Comparison of ENCODE assay signal across 8 cellular contexts in the genomic region with DNA sequence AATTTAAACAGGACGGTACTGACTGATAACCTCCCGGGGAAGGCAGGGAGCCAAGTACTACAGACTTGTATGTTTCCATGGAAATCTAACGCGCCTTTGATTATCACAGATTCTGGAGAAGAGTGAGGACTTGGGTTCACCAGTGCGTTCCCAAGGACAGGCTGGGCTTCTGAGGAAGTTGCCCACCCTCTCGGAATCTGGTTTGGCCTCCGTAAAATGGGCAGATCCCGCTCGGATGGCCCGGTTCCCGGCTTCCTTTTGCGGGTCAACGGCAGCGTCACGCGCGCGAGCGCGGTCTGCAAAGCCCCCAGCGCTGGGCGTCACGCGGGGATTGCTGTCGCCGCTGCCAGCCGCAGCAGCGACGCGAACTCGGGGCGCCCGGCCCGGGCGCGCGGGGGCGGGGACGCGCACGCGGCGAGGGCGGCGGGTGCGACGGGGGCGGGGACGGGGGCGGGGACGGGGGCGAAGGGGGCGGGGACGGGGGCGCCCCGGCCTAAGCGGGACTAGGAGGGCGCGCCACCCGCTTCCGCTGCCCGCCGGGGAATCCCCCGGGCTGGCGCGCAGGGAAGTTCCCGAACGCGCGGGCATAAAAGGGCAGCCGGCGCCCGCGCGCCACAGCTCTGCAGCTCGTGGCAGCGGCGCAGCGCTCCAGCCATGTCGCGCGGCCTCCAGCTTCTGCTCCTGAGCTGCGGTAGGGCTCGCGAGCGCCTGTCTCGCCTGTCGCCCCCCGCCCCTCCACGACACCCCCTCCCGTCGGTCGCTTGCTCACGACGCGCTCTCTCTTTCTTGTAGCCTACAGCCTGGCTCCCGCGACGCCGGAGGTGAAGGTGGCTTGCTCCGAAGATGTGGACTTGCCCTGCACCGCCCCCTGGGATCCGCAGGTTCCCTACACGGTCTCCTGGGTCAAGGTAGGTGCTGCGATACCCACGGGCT. TPM values are rescaled to one million over a fixed set of nuclear protein-coding genes. Genes with fewer than 3 reads are reported as not detected.
A peak's percentile ranks its signal among the peaks of the same experiment; 100 is the strongest.
DNase-seq lines count a peak whose midpoint lies in the region; ATAC-seq and TF ChIP-seq lines count a peak whose summit lies in the region.

A gene with protein sequence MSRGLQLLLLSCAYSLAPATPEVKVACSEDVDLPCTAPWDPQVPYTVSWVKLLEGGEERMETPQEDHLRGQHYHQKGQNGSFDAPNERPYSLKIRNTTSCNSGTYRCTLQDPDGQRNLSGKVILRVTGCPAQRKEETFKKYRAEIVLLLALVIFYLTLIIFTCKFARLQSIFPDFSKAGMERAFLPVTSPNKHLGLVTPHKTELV (plus strand): TSS at position 615 of the 933 bp plus-strand sequence. CDS start 40 bp downstream, at position 655.

- H3K36me3 ChIP-seq in CD4-positive, alpha-beta memory T cell (ENCODE audit: insufficient read depth, low read length): no peaks in the 10 kb centered on the region
- H3K36me3 ChIP-seq in Peyer's patch: no peaks in the 10 kb centered on the region

- ATAC-seq in GM19324 (IDR thresholded peaks at IDR 0.05; ENCODE audit: low FRiP score, unreplicated experiment): peak; percentile 83
- peak; percentile 65 for ATAC-seq in HG03521 (IDR thresholded peaks at IDR 0.05; ENCODE audit: unreplicated experiment)

- H3K36me3 Mint-ChIP-seq in CD4-positive, alpha-beta memory T cell: peaks cover 4 to 15% of the 10 kb centered on the region in 2 donors
- peaks cover 36% of the 10 kb centered on the region for H3K36me3 Mint-ChIP-seq in activated T-helper 1 cell treated with anti-CD3 and anti-CD28 coated beads, Interleukin-12 subunit alpha, Interleukin-12 subunit beta, Interleukin-2, Interleukin-4 antibody, amounts not matched to agents 30 ng/mL and 10 ng/mL and 1 ng/mL, durations not matched to agents 14 hours and 24 hours and 36 hours (ENCODE audit: low read depth)
- H3K36me3 Mint-ChIP-seq in neural crest cell (ENCODE audit: low read depth): peaks cover 3% of the 10 kb centered on the region

- H3K9me3 ChIP-seq in CD4-positive, alpha-beta memory T cell (ENCODE audit: control insufficient read depth in 1 of 2, low read length in 2 of 2): no peaks in the 10 kb centered on the region
- no peaks in the 10 kb centered on the region for H3K9me3 ChIP-seq in Peyer's patch

- peak within 1 kb of the TSS; percentile 80 to 93 for H3K4me3 ChIP-seq in CD4-positive, alpha-beta memory T cell (ENCODE audit: low read length in 2 of 2)
- peak within 1 kb of the TSS; percentile 60 to 72 (median 64) for H3K4me3 ChIP-seq in Peyer's patch
- peak within 1 kb of the TSS; percentile 69 for H3K4me3 ChIP-seq in fibroblast of the aortic adventitia (ENCODE audit: low read depth, low read length)

- H3K27me3 Mint-ChIP-seq in CD4-positive, alpha-beta memory T cell: no peaks in the 10 kb centered on the region
- peaks cover 36% of the 10 kb centered on the region for H3K27me3 Mint-ChIP-seq in activated T-helper 1 cell treated with anti-CD3 and anti-CD28 coated beads, Interleukin-12 subunit alpha, Interleukin-12 subunit beta, Interleukin-2, Interleukin-4 antibody, amounts not matched to agents 30 ng/mL and 10 ng/mL and 1 ng/mL, durations not matched to agents 14 hours and 24 hours and 36 hours (ENCODE audit: insufficient read depth)
- peaks cover 21% of the 10 kb centered on the region for H3K27me3 Mint-ChIP-seq in neural crest cell (ENCODE audit: low read depth)

- POLR2A ChIA-PET in CD4-positive, alpha-beta memory T cell (lab: Charles Lee; ENCODE audit: partially characterized antibody): interaction anchor here (1.1 to 2.2 kb wide), 5 partner anchors 9 to 789 kb away, joined by 3 to 15 read pairs (median 3); a partner anchor contains a TSS

- peak within 1 kb of the TSS; percentile 92 to 97 (median 96) for H3K27ac Mint-ChIP-seq in CD4-positive, alpha-beta memory T cell
- H3K27ac Mint-ChIP-seq in activated T-helper 1 cell treated with anti-CD3 and anti-CD28 coated beads, Interleukin-12 subunit alpha, Interleukin-12 subunit beta, Interleukin-2, Interleukin-4 antibody, amounts not matched to agents 30 ng/mL and 10 ng/mL and 1 ng/mL, durations not matched to agents 14 hours and 24 hours and 36 hours: peak within 1 kb of the TSS; percentile 83
- peak within 1 kb of the TSS; percentile 75 for H3K27ac Mint-ChIP-seq in neural crest cell (ENCODE audit: unreplicated experiment)

- no peak for TF ChIP-seq CTCF in Peyer's patch (IDR thresholded peaks at IDR 0.05)
- no peak for TF ChIP-seq CTCF in fibroblast of the aortic adventitia (IDR thresholded peaks at IDR 0.05; ENCODE audit: insufficient read depth, low read length)
- peak; percentile 38 for TF ChIP-seq CTCF in neural crest cell (conservative IDR thresholded peaks at IDR 0.05)

- H3K4me3 Mint-ChIP-seq in CD4-positive, alpha-beta memory T cell: peak within 1 kb of the TSS; percentile 88 to 98 (median 95)
- peak within 1 kb of the TSS; percentile 96 for H3K4me3 Mint-ChIP-seq in activated T-helper 1 cell treated with anti-CD3 and anti-CD28 coated beads, Interleukin-12 subunit alpha, Interleukin-12 subunit beta, Interleukin-2, Interleukin-4 antibody, amounts not matched to agents 30 ng/mL and 10 ng/mL and 1 ng/mL, durations not matched to agents 14 hours and 24 hours and 36 hours
- peak within 1 kb of the TSS; percentile 95 for H3K4me3 Mint-ChIP-seq in neural crest cell

- peak within 1 kb of the TSS; percentile 91 for H3K27ac ChIP-seq in CD4-positive, alpha-beta memory T cell (ENCODE audit: low read depth, low read length)
- H3K27ac ChIP-seq in Peyer's patch: peak within 1 kb of the TSS; percentile 11 to 85 (median 54)

- H3K4me1 ChIP-seq in CD4-positive, alpha-beta memory T cell (ENCODE audit: insufficient read depth, low read length): peaks cover 41% of the 10 kb centered on the region
- H3K4me1 ChIP-seq in Peyer's patch: peaks cover 0 to 8% (median 2%) of the 10 kb centered on the region in 4 donors

- no peaks in the 10 kb centered on the region for H3K27me3 ChIP-seq in CD4-positive, alpha-beta memory T cell (ENCODE audit: insufficient read depth, low read length)
- no peaks in the 10 kb centered on the region for H3K27me3 ChIP-seq in Peyer's patch

- H3K9me3 Mint-ChIP-seq in CD4-positive, alpha-beta memory T cell: no peaks in the 10 kb centered on the region
- no peaks in the 10 kb centered on the region for H3K9me3 Mint-ChIP-seq in activated T-helper 1 cell treated with anti-CD3 and anti-CD28 coated beads, Interleukin-12 subunit alpha, Interleukin-12 subunit beta, Interleukin-2, Interleukin-4 antibody, amounts not matched to agents 30 ng/mL and 10 ng/mL and 1 ng/mL, durations not matched to agents 14 hours and 24 hours and 36 hours
- peaks cover 3% of the 10 kb centered on the region for H3K9me3 Mint-ChIP-seq in neural crest cell

- CTCF ChIA-PET in CD4-positive, alpha-beta memory T cell (lab: Charles Lee; ENCODE audit: partially characterized antibody): interaction anchor here (0.6 kb wide), 1 partner anchor 570 kb away, joined by 3 read pairs; no protein-coding TSS in a partner anchor

- intact Hi-C loops in CD4-positive, alpha-beta memory T cell (cut with micrococcal nuclease): loop anchor here (1.0 to 5.0 kb wide), 4 partner anchors 43 to 1130 kb away; a partner anchor contains a TSS
- intact Hi-C loops in activated T-helper 1 cell treated with anti-CD3 and anti-CD28 coated beads, Interleukin-12 subunit alpha, Interleukin-12 subunit beta, Interleukin-2, Interleukin-4 antibody, amounts not matched to agents 30 ng/mL and 10 ng/mL and 1 ng/mL, durations not matched to agents 14 hours and 24 hours and 36 hours (cut with micrococcal nuclease): loop anchor here (1.0 to 10.0 kb wide), 5 partner anchors 8 to 1507 kb away; a partner anchor contains a TSS

- DNase-seq in CD4-positive, alpha-beta memory T cell: peak; percentile 85 to 91 (median 87)
- DNase-seq in Peyer's patch (peak; percentile 80 to 91 (median 81)), fibroblast of the aortic adventitia (ENCODE audit: low read depth) (peak; percentile 22), neural crest cell (ENCODE audit: low read depth, low spot score) (peak; percentile 28), stromal cell of bone marrow (ENCODE audit: low read depth) (peak; percentile 16)
- DNase-seq in activated T-helper 1 cell treated with anti-CD3 and anti-CD28 coated beads, Interleukin-12 subunit alpha, Interleukin-12 subunit beta, Interleukin-2, Interleukin-4 antibody, amounts not matched to agents 30 ng/mL and 10 ng/mL and 1 ng/mL, durations not matched to agents 14 hours and 24 hours and 36 hours (ENCODE audit: low spot score): peak; percentile 82

- H3K4me1 Mint-ChIP-seq in CD4-positive, alpha-beta memory T cell: peaks cover 29 to 53% (median 31%) of the 10 kb centered on the region in 4 donors
- peaks cover 46% of the 10 kb centered on the region for H3K4me1 Mint-ChIP-seq in activated T-helper 1 cell treated with anti-CD3 and anti-CD28 coated beads, Interleukin-12 subunit alpha, Interleukin-12 subunit beta, Interleukin-2, Interleukin-4 antibody, amounts not matched to agents 30 ng/mL and 10 ng/mL and 1 ng/mL, durations not matched to agents 14 hours and 24 hours and 36 hours (ENCODE audit: low read depth)
- peaks cover 14% of the 10 kb centered on the region for H3K4me1 Mint-ChIP-seq in neural crest cell

- TF ChIP-seq POLR2A in Peyer's patch (IDR thresholded peaks at IDR 0.05): no peak

RNA-seq across cellular contexts. Expression of the gene that starts here (rescaled TPM):
- total RNA-seq in CD4-positive, alpha-beta memory T cell: 1 to 10 TPM; 5.8 to 7.0 TPM
- 10 to 100 TPM in 1 of 2 donors, 1 to 10 TPM in 1; 4.8 to 10.6 TPM for polyA plus RNA-seq in CD4-positive, alpha-beta memory T cell
- 10 to 100 TPM in 1 of 4 donors, 1 to 10 TPM in 2, under 1 TPM in 1; 0.53 to 15.7 (median 1.4) TPM for total RNA-seq in Peyer's patch
- 101 and 107 TPM in 2 replicates for total RNA-seq in activated T-helper 1 cell treated with anti-CD3 and anti-CD28 coated beads, Interleukin-12 subunit alpha, Interleukin-12 subunit beta, Interleukin-2, Interleukin-4 antibody, amounts not matched to agents 30 ng/mL and 10 ng/mL and 1 ng/mL, durations not matched to agents 14 hours and 24 hours and 36 hours
- 1.4 and 2.9 TPM in 2 replicates for total RNA-seq in fibroblast of the aortic adventitia (ENCODE audit: low replicate concordance)
- 7.1 and 7.9 TPM in 2 replicates for total RNA-seq in neural crest cell

Comparison
In these comparisons a context has a peak if more than half of its experiments do, and no peak if none do; other contexts are left out.
1. Peak in every context shown above with its lines: DNase-seq, ATAC-seq, H3K4me3 ChIP-seq and H3K27ac ChIP-seq.
2. DNase-seq: peak in every context shown above with its lines; median percentile 87 in CD4-positive, alpha-beta memory T cell; 82 in activated T-helper 1 cell treated with anti-CD3 and anti-CD28 coated beads, Interleukin-12 subunit alpha, Interleukin-12 subunit beta, Interleukin-2, Interleukin-4 antibody, amounts not matched to agents 30 ng/mL and 10 ng/mL and 1 ng/mL, durations not matched to agents 14 hours and 24 hours and 36 hours; 81 in Peyer's patch; 28 in neural crest cell; 22 in fibroblast of the aortic adventitia; 16 in stromal cell of bone marrow.